In the genomic region with DNA sequence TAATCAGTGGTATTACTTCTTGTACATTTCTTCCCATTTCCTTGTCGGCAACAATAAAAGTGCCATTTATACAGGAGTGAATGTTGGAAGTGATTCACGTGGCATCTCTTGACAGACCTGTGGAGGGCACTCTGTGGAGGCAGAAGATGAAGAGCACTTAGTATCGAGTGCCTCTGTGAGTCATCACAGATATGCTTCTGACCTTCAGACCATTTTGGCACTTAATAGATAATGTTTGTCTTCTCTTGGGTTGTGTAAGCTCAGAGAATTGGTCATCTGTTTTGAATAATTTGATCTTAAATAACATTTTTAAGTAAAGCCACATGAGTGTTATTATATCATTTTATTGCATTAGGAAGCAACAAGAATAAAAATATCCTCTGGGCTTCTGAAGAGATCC, we compare ENCODE assay signal across 9 cellular contexts.
DNase-seq lines count a peak whose midpoint lies in the region; ATAC-seq and TF ChIP-seq lines count a peak whose summit lies in the region.
"Had no signal": no experiment of that assay in that cellular context is flagged by ENCODE, and none has a peak within 500 bp of the region (broad histone marks: within the 10 kb centered on the region; RNA-seq: fewer than 3 reads in every experiment).

No MANE protein-coding gene starts in this region.

- no peaks in the 10 kb centered on the region for H3K36me3 Mint-ChIP-seq in activated CD4-positive, alpha-beta T cell treated with anti-CD3 and anti-CD28 coated beads, Interleukin-2, amount 10 ng/mL, durations not matched to agents 7 days and 5 days (ENCODE audit: low read depth)

- H3K4me1 Mint-ChIP-seq in activated CD4-positive, alpha-beta T cell treated with anti-CD3 and anti-CD28 coated beads, Interleukin-2, amount 10 ng/mL, durations not matched to agents 7 days and 5 days = no peaks in the 10 kb centered on the region

- H3K4me3 ChIP-seq in lung = no peak overlapping the region

- ATAC-seq in lung (ENCODE audit: insufficient read depth, low FRiP score) (peak; percentile 8), HG02759 (IDR thresholded peaks at IDR 0.05; ENCODE audit: unreplicated experiment) (no peak), GM21447 (IDR thresholded peaks at IDR 0.05; ENCODE audit: unreplicated experiment) (no peak)

- DNase-seq in DMS53 treated with DMSO at 0.1 percent for 48 hours (lab: John Stamatoyannopoulos, UW; ENCODE audit: unreplicated experiment) = peak; percentile 99
- DNase-seq in NCI-H187 treated with DMSO at 0.1 percent for 48 hours (lab: John Stamatoyannopoulos, UW) = peak; percentile 8
- DNase-seq in dermis blood vessel endothelial cell = peak; percentile 68
- peak; percentile 78 for DNase-seq in lung (ENCODE audit: low spot score)
- DNase-seq in activated CD4-positive, alpha-beta T cell treated with anti-CD3 and anti-CD28 coated beads, Interleukin-2, amount 10 ng/mL, durations not matched to agents 7 days and 5 days = no peak
- no peak for DNase-seq in cerebellar nuclear complex (lab: John Stamatoyannopoulos, UW)
- DNase-seq: NCI-H1694 had no signal

- H3K4me3 Mint-ChIP-seq in activated CD4-positive, alpha-beta T cell treated with anti-CD3 and anti-CD28 coated beads, Interleukin-2, amount 10 ng/mL, durations not matched to agents 7 days and 5 days = no peak overlapping the region

- peaks cover 0 to 2% of the 10 kb centered on the region in 2 donors for H3K9me3 ChIP-seq in lung (ENCODE audit: control insufficient read depth in 2 of 2, insufficient read depth in 1 of 2, low read length in 1 of 2)

- no peak for TF ChIP-seq CTCF in lung (IDR thresholded peaks at IDR 0.05; ENCODE audit: control extremely low read depth, extremely low read depth)

- CTCF ChIA-PET in activated CD4-positive, alpha-beta T cell treated with anti-CD3 and anti-CD28 coated beads, Interleukin-2, amount 10 ng/mL, durations not matched to agents 7 days and 5 days (lab: Charles Lee) = no interaction called here

- peaks cover 0 to 5% of the 10 kb centered on the region in 2 donors for H3K4me1 ChIP-seq in lung (ENCODE audit: control insufficient read depth in 2 of 2, insufficient read depth in 2 of 2, low read length in 2 of 2)

- no peaks in the 10 kb centered on the region for H3K27me3 Mint-ChIP-seq in activated CD4-positive, alpha-beta T cell treated with anti-CD3 and anti-CD28 coated beads, Interleukin-2, amount 10 ng/mL, durations not matched to agents 7 days and 5 days

- 60 to 79% methylated on average over 3 of the region's 3 CpGs for WGBS in lung, 2 donors

- H3K9me3 Mint-ChIP-seq in activated CD4-positive, alpha-beta T cell treated with anti-CD3 and anti-CD28 coated beads, Interleukin-2, amount 10 ng/mL, durations not matched to agents 7 days and 5 days = peaks cover 3% of the 10 kb centered on the region

- H3K27ac ChIP-seq in lung (ENCODE audit: low read depth in 1 of 2, low read length in 1 of 2) = no peak overlapping the region

- POLR2A ChIA-PET in activated CD4-positive, alpha-beta T cell treated with anti-CD3 and anti-CD28 coated beads, Interleukin-2, amount 10 ng/mL, durations not matched to agents 7 days and 5 days (lab: Charles Lee) = no interaction called here

- H3K27ac Mint-ChIP-seq in activated CD4-positive, alpha-beta T cell treated with anti-CD3 and anti-CD28 coated beads, Interleukin-2, amount 10 ng/mL, durations not matched to agents 7 days and 5 days = no peak overlapping the region

- H3K27me3 ChIP-seq in lung (ENCODE audit: control insufficient read depth, insufficient read depth) = no peaks in the 10 kb centered on the region

- H3K36me3 ChIP-seq in lung (ENCODE audit: control insufficient read depth in 2 of 2, insufficient read depth in 2 of 2, low read length in 2 of 2) = no peaks in the 10 kb centered on the region

Comparison
In these comparisons a context has a peak if more than half of its experiments do, and no peak if none do; other contexts are left out.
1. DNase-seq: peak in DMS53 treated with DMSO at 0.1 percent for 48 hours (single experiment), NCI-H187 treated with DMSO at 0.1 percent for 48 hours (single experiment), dermis blood vessel endothelial cell (single experiment) and lung (single experiment); none in activated CD4-positive, alpha-beta T cell treated with anti-CD3 and anti-CD28 coated beads, Interleukin-2, amount 10 ng/mL, durations not matched to agents 7 days and 5 days (single experiment) and cerebellar nuclear complex (0 of 2).